34 cellular contexts compared by ENCODE assay signal in genomic region chr19:44668985-44669764, GRCh38. TPM values are rescaled to one million over a fixed set of nuclear protein-coding genes. Genes with fewer than 3 reads are reported as not detected.
DNase-seq lines count a peak whose midpoint lies in the region; ATAC-seq, FAIRE-seq and TF ChIP-seq lines count a peak whose summit lies in the region.
"Had no signal": no experiment of that assay in that cellular context is flagged by ENCODE, and none has a peak within 500 bp of the region (broad histone marks: within the 10 kb centered on the region; RNA-seq: fewer than 3 reads in every experiment).

No MANE protein-coding gene starts in this region.

- WGBS in body of pancreas, 2 donors: 73 to 86% methylated on average over 1 to 2 of the region's 2 CpGs
- 66 to 88% (median 77%) methylated on average over 2 of the region's 2 CpGs for WGBS in small intestine, 3 donors
- WGBS in mesendoderm (ENCODE audit: extremely low coverage, insufficient coverage, low lambda C conversion rate): no CpG with 5 or more reads among the region's 2 CpGs

- H3K27ac ChIP-seq in PC-3 (ENCODE audit: low read length) (no peak overlapping the region), body of pancreas (no peak overlapping the region), small intestine (ENCODE audit: low read depth in 1 of 2, low read length in 1 of 2) (no peak overlapping the region), mesendoderm (ENCODE audit: low read depth, low read length) (no peak overlapping the region), breast epithelium (no peak overlapping the region)
- H3K27ac ChIP-seq: SJSA1, skin epidermis had no signal

- DNase-seq in activated CD8-positive, alpha-beta memory T cell treated with anti-CD3 and anti-CD28 coated beads, Interleukin-2, amount 10 ng/mL, durations not matched to agents 7 days and 5 days: no peak
- DNase-seq in activated CD8-positive, alpha-beta memory T cell treated with anti-CD3 and anti-CD28 coated beads, Interleukin-2, amount 50 U/mL, for 48 hours: no peak
- DNase-seq in PC-3 (peak; percentile 48), body of pancreas (no peak), small intestine (peak; percentile 28), mesendoderm (no peak), breast epithelium (ENCODE audit: low spot score in 2 of 2) (no peak), cortex of kidney (lab: John Stamatoyannopoulos, UW) (no peak)
- DNase-seq: activated CD4-positive, alpha-beta T cell treated with anti-CD3 and anti-CD28 coated beads, Interleukin-2, amount 50 U/mL, for 48 hours; activated CD4-positive, CD25-positive, alpha-beta regulatory T cell; activated gamma-delta T cell treated with Interleukin-2 at 50 U/mL for 16 hours; amniotic stem cell; CD4-positive, CD25-positive, alpha-beta regulatory T cell; DMS 273 treated with DMSO at 0.1 percent for 48 hours; effector memory CD4-positive, alpha-beta T cell; head of caudate nucleus; NCI-H2029; stimulated activated CD4-positive, alpha-beta T cell treated with anti-CD3 and anti-CD28 coated beads, Interleukin-2, amount 100 ng/mL, for 24 hours; T-cell had no signal

- H3K79me2 ChIP-seq in PC-3 (ENCODE audit: low read length) (no peaks in the 10 kb centered on the region), mesendoderm (ENCODE audit: control insufficient read depth, insufficient read depth, low read length) (no peaks in the 10 kb centered on the region)

- no peaks in the 10 kb centered on the region for H3F3A ChIP-seq in PC-3 (ENCODE audit: low read length, unreplicated experiment)

- H3K9me3 ChIP-seq in PC-3 (ENCODE audit: low read length): no peaks in the 10 kb centered on the region
- H3K9me3 ChIP-seq in body of pancreas: no peaks in the 10 kb centered on the region
- H3K9me3 ChIP-seq in small intestine (ENCODE audit: control insufficient read depth, low read depth): no peaks in the 10 kb centered on the region
- H3K9me3 ChIP-seq in breast epithelium: no peaks in the 10 kb centered on the region

- no peak overlapping the region for H3K56ac ChIP-seq in mesendoderm (ENCODE audit: low read length)

- H3K18ac ChIP-seq in mesendoderm (ENCODE audit: low read length): no peak overlapping the region

- no peak overlapping the region for H3K23ac ChIP-seq in mesendoderm (ENCODE audit: low read length)

- H4K20me1 ChIP-seq in PC-3 (ENCODE audit: low read length): no peaks in the 10 kb centered on the region

- H3K9me3 Mint-ChIP-seq in activated CD8-positive, alpha-beta memory T cell treated with anti-CD3 and anti-CD28 coated beads, Interleukin-2, amount 10 ng/mL, durations not matched to agents 7 days and 5 days (ENCODE audit: low read depth): no peaks in the 10 kb centered on the region
- H3K9me3 Mint-ChIP-seq: CD4-positive, CD25-positive, alpha-beta regulatory T cell; nephron; T-cell had no signal

- H3K9me2 ChIP-seq in PC-3 (replicated peaks; ENCODE audit: low read length): no peaks in the 10 kb centered on the region

- H4K8ac ChIP-seq in mesendoderm (ENCODE audit: low read depth, low read length): no peak overlapping the region

- no peak overlapping the region for H3K4me3 Mint-ChIP-seq in activated CD8-positive, alpha-beta memory T cell treated with anti-CD3 and anti-CD28 coated beads, Interleukin-2, amount 10 ng/mL, durations not matched to agents 7 days and 5 days
- H3K4me3 Mint-ChIP-seq: CD4-positive, CD25-positive, alpha-beta regulatory T cell; nephron; T-cell had no signal

- H3K27me3 Mint-ChIP-seq in activated CD8-positive, alpha-beta memory T cell treated with anti-CD3 and anti-CD28 coated beads, Interleukin-2, amount 10 ng/mL, durations not matched to agents 7 days and 5 days: no peaks in the 10 kb centered on the region
- H3K27me3 Mint-ChIP-seq: CD4-positive, CD25-positive, alpha-beta regulatory T cell; T-cell had no signal

- H3K4me3 ChIP-seq in PC-3 (ENCODE audit: low read length) (no peak overlapping the region), body of pancreas (no peak overlapping the region), small intestine (ENCODE audit: low read depth in 1 of 2, low read length in 2 of 2) (no peak overlapping the region), mesendoderm (ENCODE audit: low read length) (no peak overlapping the region), breast epithelium (no peak overlapping the region)
- H3K4me3 ChIP-seq: lung, SJSA1, skin epidermis had no signal

- no peak overlapping the region for H2AFZ ChIP-seq in PC-3 (ENCODE audit: low read length)

- H3K9ac ChIP-seq in PC-3 (ENCODE audit: low read length): no peak overlapping the region
- no peak overlapping the region for H3K9ac ChIP-seq in mesendoderm (ENCODE audit: low read length)

- H3K4ac ChIP-seq in mesendoderm (ENCODE audit: low read depth, low read length): no peak overlapping the region

- H3K4me1 ChIP-seq in PC-3 (ENCODE audit: insufficient read depth, low read length) (peaks cover 9% of the 10 kb centered on the region), body of pancreas (no peaks in the 10 kb centered on the region), small intestine (ENCODE audit: control insufficient read depth in 2 of 2, insufficient read depth in 1 of 2, low read depth in 1 of 2, low read length in 1 of 2) (no peaks in the 10 kb centered on the region), mesendoderm (ENCODE audit: control insufficient read depth, low read depth, low read length) (no peaks in the 10 kb centered on the region), breast epithelium (no peaks in the 10 kb centered on the region)
- H3K4me1 ChIP-seq: SJSA1 had no signal

- POLR2A ChIA-PET in PC-3 (lab: Charles Lee; ENCODE audit: unreplicated experiment): no interaction called here

- H2AK5ac ChIP-seq in mesendoderm (ENCODE audit: low read length): no peak overlapping the region

- no TSS peak for BruUV-seq in PC-3 (replicated peaks; lab: Mats Ljungman, UMichigan)

- TF ChIP-seq POLR2A in body of pancreas (IDR thresholded peaks at IDR 0.05) (no peak), breast epithelium (IDR thresholded peaks at IDR 0.05) (no peak)

- no peak overlapping the region for H3K4me2 ChIP-seq in PC-3 (ENCODE audit: low read length)
- H3K4me2 ChIP-seq in mesendoderm (ENCODE audit: low read length): no peak overlapping the region

- no peaks in the 10 kb centered on the region for H3K4me1 Mint-ChIP-seq in activated CD8-positive, alpha-beta memory T cell treated with anti-CD3 and anti-CD28 coated beads, Interleukin-2, amount 10 ng/mL, durations not matched to agents 7 days and 5 days
- H3K4me1 Mint-ChIP-seq: CD4-positive, CD25-positive, alpha-beta regulatory T cell; nephron; T-cell had no signal

- H3K36me3 ChIP-seq in PC-3 (ENCODE audit: low read depth, low read length) (no peaks in the 10 kb centered on the region), body of pancreas (replicated peaks in 1 of 2; ENCODE audit: insufficient read depth in 1 of 2, low read depth in 2 of 2) (no peaks in the 10 kb centered on the region), small intestine (ENCODE audit: control insufficient read depth in 2 of 2, insufficient read depth in 2 of 2, low read length in 2 of 2) (no peaks in the 10 kb centered on the region), mesendoderm (ENCODE audit: control insufficient read depth, insufficient read depth, low read length) (no peaks in the 10 kb centered on the region), breast epithelium (no peaks in the 10 kb centered on the region)

- FAIRE-seq in small intestine (lab: Jason Lieb, UNC): no peak
- FAIRE-seq: GM12892, H54, urothelium cell line had no signal

- peak; percentile 45 for ATAC-seq in activated CD8-positive, alpha-beta memory T cell treated with anti-CD3 and anti-CD28 coated beads, Interleukin-2, amount 10 ng/mL, durations not matched to agents 7 days and 5 days
- ATAC-seq in PC-3 (peak; percentile 51), body of pancreas (peak; percentile 8)
- ATAC-seq: T-cell had no signal

- no peak for TF ChIP-seq CTCF in PC-3 (conservative IDR thresholded peaks at IDR 0.05; ENCODE audit: low read depth, low read length)
- TF ChIP-seq CTCF in body of pancreas (IDR thresholded peaks at IDR 0.05): no peak
- no peak for TF ChIP-seq CTCF in breast epithelium (IDR thresholded peaks at IDR 0.05)

- H3K79me1 ChIP-seq in mesendoderm (ENCODE audit: low read length): no peaks in the 10 kb centered on the region

- CTCF ChIA-PET in activated CD8-positive, alpha-beta memory T cell treated with anti-CD3 and anti-CD28 coated beads, Interleukin-2, amount 10 ng/mL, durations not matched to agents 7 days and 5 days (lab: Charles Lee): interaction anchor here (1.2 to 1.9 kb wide), 2 partner anchors 22 to 102 kb away, joined by 3 to 5 read pairs; no protein-coding TSS in a partner anchor
- CTCF ChIA-PET in PC-3 (lab: Charles Lee): no interaction called here

- intact Hi-C loops in PC-3 (cut with micrococcal nuclease): no loop called here
- intact Hi-C loops in body of pancreas (cut with DNase I): no loop called here
- intact Hi-C loops in breast epithelium (cut with DNase I; ENCODE audit: low total_unique reads): no loop called here

- H2BK15ac ChIP-seq in mesendoderm (replicated peaks; ENCODE audit: low read depth): no peak overlapping the region

- H2BK120ac ChIP-seq in mesendoderm (ENCODE audit: low read depth, low read length): no peak overlapping the region

- no peak overlapping the region for H2BK5ac ChIP-seq in mesendoderm (ENCODE audit: low read length)

- H4K5ac ChIP-seq in mesendoderm (ENCODE audit: low read length): no peak overlapping the region

- no peaks in the 10 kb centered on the region for H3K36me3 Mint-ChIP-seq in activated CD8-positive, alpha-beta memory T cell treated with anti-CD3 and anti-CD28 coated beads, Interleukin-2, amount 10 ng/mL, durations not matched to agents 7 days and 5 days
- H3K36me3 Mint-ChIP-seq: CD4-positive, CD25-positive, alpha-beta regulatory T cell; T-cell had no signal

- H3K27me3 ChIP-seq in PC-3 (ENCODE audit: low read length): no peaks in the 10 kb centered on the region
- H3K27me3 ChIP-seq in body of pancreas: no peaks in the 10 kb centered on the region
- H3K27me3 ChIP-seq in small intestine (ENCODE audit: control insufficient read depth in 2 of 2, insufficient read depth in 2 of 2, low read length in 2 of 2): no peaks in the 10 kb centered on the region
- no peaks in the 10 kb centered on the region for H3K27me3 ChIP-seq in mesendoderm (ENCODE audit: insufficient read depth, low read length, poor library complexity)
- H3K27me3 ChIP-seq in breast epithelium: no peaks in the 10 kb centered on the region
- H3K27me3 ChIP-seq: SJSA1 had no signal

- H3K27ac Mint-ChIP-seq in activated CD8-positive, alpha-beta memory T cell treated with anti-CD3 and anti-CD28 coated beads, Interleukin-2, amount 10 ng/mL, durations not matched to agents 7 days and 5 days: no peak overlapping the region
- H3K27ac Mint-ChIP-seq: nephron, T-cell had no signal

RNA-seq across cellular contexts. Expression of gene CEACAM19, which starts 2.1 kb away (rescaled TPM):
- under 1 TPM in 1 of 2 experiments, not detected in 1; 0.63 TPM for total RNA-seq in activated CD8-positive, alpha-beta memory T cell treated with anti-CD3 and anti-CD28 coated beads, Interleukin-2, amount 10 ng/mL, durations not matched to agents 7 days and 5 days
- total RNA-seq in PC-3 (2014; rRNA removed) (2.2 and 4.3 TPM in 2 replicates), body of pancreas (1 to 10 TPM; 3.9 to 5.3 TPM), breast epithelium (1 to 10 TPM in 2 of 3 donors, under 1 TPM in 1; 0.96 to 5.3 (median 4.9) TPM)
- polyA plus RNA-seq in small intestine: 10 to 100 TPM in 2 of 3 donors, 1 to 10 TPM in 1; 4.3 to 25.7 (median 17.4) TPM
- 0.53 TPM for polyA plus RNA-seq in mesendoderm (2013, experiment 1 of 2)
- polyA plus RNA-seq in mesendoderm (2013, experiment 2 of 2): 0.60 TPM
- total RNA-seq: A172; CD4-positive, CD25-positive, alpha-beta regulatory T cell had no signal
- polyA plus RNA-seq: CD4-positive, CD25-positive, alpha-beta regulatory T cell had no signal

RNA-seq across cellular contexts. Expression of gene PVR, which starts 25.5 kb away (rescaled TPM):
- 1 to 10 TPM; 2.4 to 7.8 TPM for total RNA-seq in activated CD8-positive, alpha-beta memory T cell treated with anti-CD3 and anti-CD28 coated beads, Interleukin-2, amount 10 ng/mL, durations not matched to agents 7 days and 5 days
- 67.8 and 75.3 TPM in 2 replicates for total RNA-seq in PC-3 (2014; rRNA removed)
- 10 to 100 TPM; 36.8 to 55.4 TPM for total RNA-seq in body of pancreas
- 10 to 100 TPM; 19.9 to 26.0 (median 22.2) TPM for polyA plus RNA-seq in small intestine
- 14.9 TPM for polyA plus RNA-seq in mesendoderm (2013, experiment 1 of 2)
- polyA plus RNA-seq in mesendoderm (2013, experiment 2 of 2): 14.7 TPM
- total RNA-seq in breast epithelium: 10 to 100 TPM in 2 of 3 donors, 1 to 10 TPM in 1; 8.5 to 30.2 (median 22.0) TPM

RNA-seq across cellular contexts. Expression of gene CEACAM16, which starts 29.8 kb away (rescaled TPM):
- total RNA-seq in activated CD8-positive, alpha-beta memory T cell treated with anti-CD3 and anti-CD28 coated beads, Interleukin-2, amount 10 ng/mL, durations not matched to agents 7 days and 5 days: not detected
- total RNA-seq in PC-3 (2014; rRNA removed): not detected in 2 replicates
- total RNA-seq in body of pancreas: 1 to 10 TPM in 1 of 2 donors, under 1 TPM in 1; 0.33 to 1.3 TPM
- polyA plus RNA-seq in small intestine: not detected
- polyA plus RNA-seq in mesendoderm (2013, experiment 1 of 2): not detected
- not detected for polyA plus RNA-seq in mesendoderm (2013, experiment 2 of 2)
- not detected for total RNA-seq in breast epithelium
- total RNA-seq: A172; CD4-positive, CD25-positive, alpha-beta regulatory T cell; kidney epithelial cell; osteocyte; renal cortical epithelial cell; RPMI7951; SJSA1; T-cell; temporal lobe had no signal
- polyA plus RNA-seq: CD4-positive, CD25-positive, alpha-beta regulatory T cell; lung had no signal

RNA-seq across cellular contexts. Expression of gene IGSF23, which starts 55.8 kb away (rescaled TPM):
- total RNA-seq in activated CD8-positive, alpha-beta memory T cell treated with anti-CD3 and anti-CD28 coated beads, Interleukin-2, amount 10 ng/mL, durations not matched to agents 7 days and 5 days: not detected
- total RNA-seq in PC-3 (2014; rRNA removed): not detected in 2 replicates
- 1 to 10 TPM in 1 of 2 donors, not detected in 1; 3.1 TPM for total RNA-seq in body of pancreas
- 10 to 100 TPM in 2 of 3 donors, 1 to 10 TPM in 1; 5.8 to 54.3 (median 23.8) TPM for polyA plus RNA-seq in small intestine
- polyA plus RNA-seq in mesendoderm (2013, experiment 1 of 2): not detected
- not detected for polyA plus RNA-seq in mesendoderm (2013, experiment 2 of 2)
- total RNA-seq in breast epithelium: not detected
- total RNA-seq: A172; CD4-positive, CD25-positive, alpha-beta regulatory T cell; lung; mucosa of gallbladder; osteocyte; RPMI7951; T-cell; temporal lobe had no signal
- polyA plus RNA-seq: CD4-positive, CD25-positive, alpha-beta regulatory T cell; esophagus; lung had no signal

Comparison
In these comparisons a context has a peak if more than half of its experiments do, and no peak if none do; other contexts are left out.
1. DNase-seq: peak in PC-3 (single experiment) and small intestine (single experiment); none in activated CD8-positive, alpha-beta memory T cell treated with anti-CD3 and anti-CD28 coated beads, Interleukin-2, amount 10 ng/mL, durations not matched to agents 7 days and 5 days (single experiment), activated CD8-positive, alpha-beta memory T cell treated with anti-CD3 and anti-CD28 coated beads, Interleukin-2, amount 50 U/mL, for 48 hours (single experiment), body of pancreas (0 of 4), mesendoderm (single experiment), breast epithelium (0 of 2) and cortex of kidney (single experiment).
2. Peak in every context shown above with its lines, with median percentiles within 50 percentile points of each other: ATAC-seq.